In genomic region chr1:200353232-200353631, GRCh38 we compare ENCODE assay signal across 16 cellular contexts. TPM values are rescaled to one million over a fixed set of nuclear protein-coding genes. Genes with fewer than 3 reads are reported as not detected.
DNase-seq lines count a peak whose midpoint lies in the region; ATAC-seq and TF ChIP-seq lines count a peak whose summit lies in the region.
"Had no signal": no experiment of that assay in that cellular context is flagged by ENCODE, and none has a peak within 500 bp of the region (broad histone marks: within the 10 kb centered on the region; RNA-seq: fewer than 3 reads in every experiment).

No MANE protein-coding gene starts in this region.

- no peaks in the 10 kb centered on the region for H3K27me3 ChIP-seq in endodermal cell (ENCODE audit: control insufficient read depth, insufficient read depth, low read length, poor library complexity, severe bottlenecking)
- H3K27me3 ChIP-seq in skeletal muscle satellite cell (ENCODE audit: control insufficient read depth, insufficient read depth, low read length) = no peaks in the 10 kb centered on the region
- H3K27me3 ChIP-seq in foreskin keratinocyte = no peaks in the 10 kb centered on the region
- H3K27me3 ChIP-seq: uterus had no signal

- no peak overlapping the region for H3K4me3 ChIP-seq in endodermal cell (ENCODE audit: low read length)
- H3K4me3 ChIP-seq in skeletal muscle satellite cell (ENCODE audit: low read length) = no peak overlapping the region
- H3K4me3 ChIP-seq: HAP-1, uterus had no signal

- H3K4me1 ChIP-seq in endodermal cell (ENCODE audit: control insufficient read depth, insufficient read depth, low read length) (peaks cover 5% of the 10 kb centered on the region), skeletal muscle satellite cell (ENCODE audit: control insufficient read depth, insufficient read depth, low read length) (peaks cover 22% of the 10 kb centered on the region), foreskin keratinocyte (peaks cover 7% of the 10 kb centered on the region)
- H3K4me1 ChIP-seq: uterus had no signal

- H3K4me3 Mint-ChIP-seq in activated CD4-positive, alpha-beta T cell treated with anti-CD3 and anti-CD28 coated beads, Interleukin-2, amount 10 ng/mL, durations not matched to agents 24 days and 14 days = peak overlapping the region; percentile 17
- no peak overlapping the region for H3K4me3 Mint-ChIP-seq in activated CD8-positive, alpha-beta T cell treated with anti-CD3 and anti-CD28 coated beads for 36 hours
- H3K4me3 Mint-ChIP-seq in endodermal cell = no peak overlapping the region
- H3K4me3 Mint-ChIP-seq: activated B cell treated with CpG ODN at 0.5 μM for 24 hours; stimulated activated naive B cell treated with anti-CD40 and anti-IgM and Interleukin-4, amounts not matched to agents 10 μg/mL and 1 μg/mL and 100 μg/mL, for 72 hours had no signal

- peak overlapping the region; percentile 14 for H3K27ac Mint-ChIP-seq in activated CD4-positive, alpha-beta T cell treated with anti-CD3 and anti-CD28 coated beads, Interleukin-2, amount 10 ng/mL, durations not matched to agents 24 days and 14 days
- peak overlapping the region; percentile 4 for H3K27ac Mint-ChIP-seq in activated CD8-positive, alpha-beta T cell treated with anti-CD3 and anti-CD28 coated beads for 36 hours
- no peak overlapping the region for H3K27ac Mint-ChIP-seq in endodermal cell
- H3K27ac Mint-ChIP-seq: activated B cell treated with CpG ODN at 0.5 μM for 24 hours; stimulated activated naive B cell treated with anti-CD40 and anti-IgM and Interleukin-4, amounts not matched to agents 10 μg/mL and 1 μg/mL and 100 μg/mL, for 72 hours had no signal

- no peaks in the 10 kb centered on the region for H3K36me3 ChIP-seq in endodermal cell (ENCODE audit: control insufficient read depth, insufficient read depth, low read length)
- no peaks in the 10 kb centered on the region for H3K36me3 ChIP-seq in skeletal muscle satellite cell (ENCODE audit: insufficient read depth, low read length)
- H3K36me3 ChIP-seq: HAP-1, uterus had no signal

- H3K4me1 Mint-ChIP-seq in activated CD4-positive, alpha-beta T cell treated with anti-CD3 and anti-CD28 coated beads, Interleukin-2, amount 10 ng/mL, durations not matched to agents 24 days and 14 days = peaks cover 38% of the 10 kb centered on the region
- H3K4me1 Mint-ChIP-seq in activated CD8-positive, alpha-beta T cell treated with anti-CD3 and anti-CD28 coated beads for 36 hours (ENCODE audit: low read depth) = peaks cover 29% of the 10 kb centered on the region
- H3K4me1 Mint-ChIP-seq in endodermal cell = peaks cover 18% of the 10 kb centered on the region

- H3K27me3 Mint-ChIP-seq in activated CD4-positive, alpha-beta T cell treated with anti-CD3 and anti-CD28 coated beads, Interleukin-2, amount 10 ng/mL, durations not matched to agents 24 days and 14 days = no peaks in the 10 kb centered on the region
- H3K27me3 Mint-ChIP-seq in activated CD8-positive, alpha-beta T cell treated with anti-CD3 and anti-CD28 coated beads for 36 hours = no peaks in the 10 kb centered on the region
- no peaks in the 10 kb centered on the region for H3K27me3 Mint-ChIP-seq in endodermal cell (ENCODE audit: insufficient read depth)
- H3K27me3 Mint-ChIP-seq: activated B cell treated with CpG ODN at 0.5 μM for 24 hours; stimulated activated naive B cell treated with anti-CD40 and anti-IgM and Interleukin-4, amounts not matched to agents 10 μg/mL and 1 μg/mL and 100 μg/mL, for 72 hours had no signal

- H3K27ac ChIP-seq in endodermal cell (ENCODE audit: low read depth, low read length) (no peak overlapping the region), foreskin keratinocyte (no peak overlapping the region)

- DNase-seq in activated CD4-positive, alpha-beta T cell treated with anti-CD3 and anti-CD28 coated beads, Interleukin-2, amount 10 ng/mL, durations not matched to agents 24 days and 14 days = no peak
- DNase-seq in activated CD4-positive, alpha-beta T cell treated with anti-CD3 and anti-CD28 coated beads for 4 hours = no peak
- no peak for DNase-seq in activated CD8-positive, alpha-beta T cell treated with anti-CD3 and anti-CD28 coated beads for 36 hours
- DNase-seq in endodermal cell (peak; percentile 29), hypothalamus (lab: John Stamatoyannopoulos, UW) (no peak), RPMI8226 (no peak), foreskin keratinocyte (no peak)
- DNase-seq: activated B cell treated with CpG ODN at 0.5 μM for 24 hours; DMS153; mammary epithelial cell; NCI-H1417 treated with DMSO at 0.1 percent for 48 hours; NCI-H510A treated with DMSO at 0.1 percent for 48 hours; stimulated activated naive B cell treated with anti-CD40 and anti-IgM and Interleukin-4, amounts not matched to agents 10 μg/mL and 1 μg/mL and 100 μg/mL, for 72 hours; uterus had no signal

- 97 to 100% methylated on average over 1 of the region's 1 CpG for WGBS in endodermal cell (ENCODE audit: insufficient coverage in 1 of 2, insufficient read length in 1 of 2), 2 experiments

- H3K4me2 ChIP-seq in skeletal muscle satellite cell (ENCODE audit: low read length) = no peak overlapping the region

- CTCF ChIA-PET in activated CD8-positive, alpha-beta T cell treated with anti-CD3 and anti-CD28 coated beads for 36 hours (lab: Charles Lee) = interaction anchor here (1.3 to 1.7 kb wide), 2 partner anchors 15 to 135 kb away, joined by 4 to 5 read pairs; no protein-coding TSS in a partner anchor

- no peak overlapping the region for H3K9ac ChIP-seq in endodermal cell (ENCODE audit: extremely low read depth, low read length, poor library complexity, severe bottlenecking)
- H3K9ac ChIP-seq in skeletal muscle satellite cell (ENCODE audit: low read depth, low read length) = peak overlapping the region; percentile 4

- H3K9me3 Mint-ChIP-seq in activated CD4-positive, alpha-beta T cell treated with anti-CD3 and anti-CD28 coated beads, Interleukin-2, amount 10 ng/mL, durations not matched to agents 24 days and 14 days = no peaks in the 10 kb centered on the region
- H3K9me3 Mint-ChIP-seq in activated CD8-positive, alpha-beta T cell treated with anti-CD3 and anti-CD28 coated beads for 36 hours = no peaks in the 10 kb centered on the region
- no peaks in the 10 kb centered on the region for H3K9me3 Mint-ChIP-seq in endodermal cell
- H3K9me3 Mint-ChIP-seq: activated B cell treated with CpG ODN at 0.5 μM for 24 hours; stimulated activated naive B cell treated with anti-CD40 and anti-IgM and Interleukin-4, amounts not matched to agents 10 μg/mL and 1 μg/mL and 100 μg/mL, for 72 hours had no signal

- no peak for ATAC-seq in activated CD8-positive, alpha-beta T cell treated with anti-CD3 and anti-CD28 coated beads for 36 hours
- no peak for ATAC-seq in foreskin keratinocyte
- ATAC-seq: stimulated activated naive B cell treated with anti-CD40 and anti-IgM and Interleukin-4, amounts not matched to agents 10 μg/mL and 1 μg/mL and 100 μg/mL, for 72 hours had no signal

- POLR2A ChIA-PET in activated CD8-positive, alpha-beta T cell treated with anti-CD3 and anti-CD28 coated beads for 36 hours (lab: Charles Lee) = no interaction called here

- intact Hi-C loops in activated CD4-positive, alpha-beta T cell treated with anti-CD3 and anti-CD28 coated beads, Interleukin-2, amount 10 ng/mL, durations not matched to agents 24 days and 14 days (cut with micrococcal nuclease) = loop anchor here (2.0 to 5.0 kb wide), 4 partner anchors 16 to 664 kb away; no protein-coding TSS in a partner anchor
- intact Hi-C loops in activated CD8-positive, alpha-beta T cell treated with anti-CD3 and anti-CD28 coated beads for 36 hours (cut with micrococcal nuclease) = no loop called here

- no peaks in the 10 kb centered on the region for H3K36me3 Mint-ChIP-seq in activated CD4-positive, alpha-beta T cell treated with anti-CD3 and anti-CD28 coated beads, Interleukin-2, amount 10 ng/mL, durations not matched to agents 24 days and 14 days (ENCODE audit: low read depth)
- H3K36me3 Mint-ChIP-seq in activated CD8-positive, alpha-beta T cell treated with anti-CD3 and anti-CD28 coated beads for 36 hours (ENCODE audit: low read depth) = no peaks in the 10 kb centered on the region
- peaks cover 8% of the 10 kb centered on the region for H3K36me3 Mint-ChIP-seq in endodermal cell (ENCODE audit: low read depth)
- H3K36me3 Mint-ChIP-seq: stimulated activated naive B cell treated with anti-CD40 and anti-IgM and Interleukin-4, amounts not matched to agents 10 μg/mL and 1 μg/mL and 100 μg/mL, for 72 hours had no signal

- no peak for TF ChIP-seq CTCF in activated CD8-positive, alpha-beta T cell treated with anti-CD3 and anti-CD28 coated beads for 36 hours (IDR thresholded peaks at IDR 0.05)
- TF ChIP-seq CTCF in endodermal cell (conservative IDR thresholded peaks at IDR 0.05) (no peak), foreskin keratinocyte (conservative IDR thresholded peaks at IDR 0.05) (no peak)

- H3K9me3 ChIP-seq in endodermal cell (ENCODE audit: control insufficient read depth, low read length) (no peaks in the 10 kb centered on the region), skeletal muscle satellite cell (replicated peaks; ENCODE audit: low read length) (no peaks in the 10 kb centered on the region)
- H3K9me3 ChIP-seq: HAP-1, uterus had no signal

RNA-seq across cellular contexts. Expression of gene ZNF281, which starts 56.6 kb away (rescaled TPM):
- 19.0 and 20.4 TPM in 2 replicates for total RNA-seq in activated CD4-positive, alpha-beta T cell treated with anti-CD3 and anti-CD28 coated beads, Interleukin-2, amount 10 ng/mL, durations not matched to agents 24 days and 14 days
- total RNA-seq in activated CD8-positive, alpha-beta T cell treated with anti-CD3 and anti-CD28 coated beads for 36 hours = 10 to 100 TPM; 12.0 to 12.2 TPM
- total RNA-seq in endodermal cell = 10 to 100 TPM; 51.7 to 61.1 TPM
- 35.6 TPM for polyA plus RNA-seq in endodermal cell (2013, experiment 1 of 2)
- polyA plus RNA-seq in endodermal cell (2013, experiment 2 of 2) = 33.7 TPM
- total RNA-seq in skeletal muscle satellite cell (2012; rRNA removed) = 16.7 and 19.0 TPM in 2 replicates
- total RNA-seq in foreskin keratinocyte = 27.5 and 29.1 TPM in 2 replicates
- 6.2 and 6.8 TPM in 2 replicates for polyA plus RNA-seq in foreskin keratinocyte
